23 cellular contexts compared by ENCODE assay signal in genomic region chr17:50465635-50466034, GRCh38. TPM values are rescaled to one million over a fixed set of nuclear protein-coding genes. Genes with fewer than 3 reads are reported as not detected.
"Had no signal": no experiment of that assay in that cellular context is flagged by ENCODE, and none has a peak within 500 bp of the region (broad histone marks: within the 10 kb centered on the region; RNA-seq: fewer than 3 reads in every experiment).

No MANE protein-coding gene starts in this region.

- H3K36me3 Mint-ChIP-seq: activated CD4-positive, alpha-beta memory T cell treated with anti-CD3 and anti-CD28 coated beads for 36 hours; activated naive CD4-positive, alpha-beta T cell treated with anti-CD3 and anti-CD28 coated beads, Interleukin-2, amount 50 U/mL, for 24 hours had no signal

- H3K36me3 ChIP-seq: MG63 had no signal

- H3K27ac Mint-ChIP-seq: activated CD4-positive, alpha-beta memory T cell treated with anti-CD3 and anti-CD28 coated beads for 36 hours; activated CD4-positive, alpha-beta T cell treated with anti-CD3 and anti-CD28 coated beads, Interleukin-2, amount 10 ng/mL, durations not matched to agents 7 days and 5 days; activated naive CD4-positive, alpha-beta T cell treated with anti-CD3 and anti-CD28 coated beads, Interleukin-2, amount 50 U/mL, for 24 hours; activated T-helper 17 cell treated with anti-CD3 and anti-CD28 coated beads, Interleukin-2, amount 50 U/mL, for 72 hours; T-helper 17 cell had no signal

- H3K4me3 Mint-ChIP-seq: activated CD4-positive, alpha-beta memory T cell treated with anti-CD3 and anti-CD28 coated beads for 36 hours; activated CD4-positive, alpha-beta T cell treated with anti-CD3 and anti-CD28 coated beads, Interleukin-2, amount 10 ng/mL, durations not matched to agents 7 days and 5 days; activated naive CD4-positive, alpha-beta T cell treated with anti-CD3 and anti-CD28 coated beads, Interleukin-2, amount 50 U/mL, for 24 hours; activated T-helper 17 cell treated with anti-CD3 and anti-CD28 coated beads, Interleukin-2, amount 50 U/mL, for 72 hours; T-helper 17 cell had no signal

- DNase-seq: activated CD4-positive, alpha-beta memory T cell treated with anti-CD3 and anti-CD28 coated beads for 36 hours; activated CD4-positive, alpha-beta T cell treated with anti-CD3 and anti-CD28 coated beads, Interleukin-2, amount 10 ng/mL, durations not matched to agents 7 days and 5 days; activated CD4-positive, CD25-positive, alpha-beta regulatory T cell; activated gamma-delta T cell treated with Interleukin-2 at 50 U/mL for 16 hours; activated T-cell treated with anti-CD3 and anti-CD28 coated beads for 4 hours; activated T-cell treated with anti-CD3 and anti-CD28 coated beads, Interleukin-2, amount 50 U/mL, for 48 hours; central memory CD4-positive, alpha-beta T cell; MG63; MV-4-11; NCI-H1436; NCI-H187; NCI-H2081 treated with DMSO at 0.1 percent for 48 hours; NCI-H345; NCI-H82; SIG-M5; T-helper 17 cell; T-helper 9 cell had no signal

- H3K4me3 ChIP-seq: MG63 had no signal

- H3K27me3 ChIP-seq: MG63 had no signal

- H3K9me3 Mint-ChIP-seq: activated CD4-positive, alpha-beta memory T cell treated with anti-CD3 and anti-CD28 coated beads for 36 hours; activated CD4-positive, alpha-beta T cell treated with anti-CD3 and anti-CD28 coated beads, Interleukin-2, amount 10 ng/mL, durations not matched to agents 7 days and 5 days; activated naive CD4-positive, alpha-beta T cell treated with anti-CD3 and anti-CD28 coated beads, Interleukin-2, amount 50 U/mL, for 24 hours; activated T-helper 17 cell treated with anti-CD3 and anti-CD28 coated beads, Interleukin-2, amount 50 U/mL, for 72 hours had no signal

- H3K9me3 ChIP-seq: MG63 had no signal

- ATAC-seq: activated T-helper 17 cell treated with anti-CD3 and anti-CD28 coated beads, Interleukin-2, amount 50 U/mL, for 72 hours; T-helper 17 cell had no signal

RNA-seq across cellular contexts. Expression of gene CHAD, which starts 3.0 kb away (rescaled TPM):
- total RNA-seq: activated CD4-positive, alpha-beta memory T cell treated with anti-CD3 and anti-CD28 coated beads for 36 hours; activated CD4-positive, alpha-beta T cell treated with anti-CD3 and anti-CD28 coated beads, Interleukin-2, amount 10 ng/mL, durations not matched to agents 7 days and 5 days; activated CD8-positive, alpha-beta memory T cell treated with anti-CD3 and anti-CD28 coated beads for 36 hours; activated T-helper 17 cell treated with anti-CD3 and anti-CD28 coated beads, Interleukin-2, amount 50 U/mL, for 72 hours; bronchial epithelial cell; OCI-LY7; RPMI7951; T-helper 17 cell had no signal

RNA-seq across cellular contexts. Expression of gene MYCBPAP, which starts 42.6 kb away (rescaled TPM):
- total RNA-seq: RPMI7951 had no signal
